In genomic region chr7:148340881-148341280, GRCh38 we compare ENCODE assay signal across 27 cellular contexts.
DNase-seq lines count a peak whose midpoint lies in the region; ATAC-seq and TF ChIP-seq lines count a peak whose summit lies in the region.
"Had no signal": no experiment of that assay in that cellular context is flagged by ENCODE, and none has a peak within 500 bp of the region (broad histone marks: within the 10 kb centered on the region; RNA-seq: fewer than 3 reads in every experiment).

No MANE protein-coding gene starts in this region.

- H3K9me3 ChIP-seq in iPS-20b (ENCODE audit: insufficient read depth, low read depth, low read length), result no peaks in the 10 kb centered on the region
- no peaks in the 10 kb centered on the region for H3K9me3 ChIP-seq in neuronal stem cell (replicated peaks in 1 of 2; ENCODE audit: control insufficient read depth in 2 of 2, insufficient read depth in 1 of 2, low read depth in 1 of 2, low read length in 2 of 2)
- no peaks in the 10 kb centered on the region for H3K9me3 ChIP-seq in esophagus muscularis mucosa
- H3K9me3 ChIP-seq: body of pancreas, lower lobe of right lung, Peyer's patch, SJSA1 had no signal

- H3K9me3 Mint-ChIP-seq in brain, result no peaks in the 10 kb centered on the region
- H3K9me3 Mint-ChIP-seq: activated naive CD8-positive, alpha-beta T cell treated with anti-CD3 and anti-CD28 coated beads, Interleukin-2, amount 50 U/mL, for 24 hours had no signal

- peaks cover 29% of the 10 kb centered on the region for H3K27me3 Mint-ChIP-seq in brain

- no peak for TF ChIP-seq EP300 in esophagus muscularis mucosa (IDR thresholded peaks at IDR 0.05)

- no peak overlapping the region for H4K8ac ChIP-seq in neuronal stem cell (ENCODE audit: low read depth, low read length)

- no peak for TF ChIP-seq CTCF in brain (conservative IDR thresholded peaks at IDR 0.05)
- no peak for TF ChIP-seq CTCF in esophagus muscularis mucosa (IDR thresholded peaks at IDR 0.05)

- no peak overlapping the region for H2BK12ac ChIP-seq in neuronal stem cell (ENCODE audit: low read length)

- intact Hi-C loops in esophagus muscularis mucosa (cut with DNase I), result no loop called here

- no peak overlapping the region for H2BK5ac ChIP-seq in neuronal stem cell (ENCODE audit: low read length)

- H3K4me1 ChIP-seq in iPS-20b (ENCODE audit: insufficient read depth, low read length) (peaks cover 56% of the 10 kb centered on the region), neuronal stem cell (ENCODE audit: control insufficient read depth in 2 of 2, insufficient read depth in 1 of 2, low read depth in 1 of 2, low read length in 2 of 2) (peaks cover 20 to 41% of the 10 kb centered on the region in 2 donors), esophagus muscularis mucosa (peaks cover 8 to 21% (median 16%) of the 10 kb centered on the region in 4 donors)
- H3K4me1 ChIP-seq: lower lobe of right lung, SJSA1 had no signal

- H2BK120ac ChIP-seq in neuronal stem cell (ENCODE audit: low read depth, low read length), result no peak overlapping the region

- DNase-seq in H7 (no peak), neuronal stem cell (ENCODE audit: low spot score) (no peak), esophagus muscularis mucosa (ENCODE audit: extremely low spot score) (no peak), NCI-H1417 treated with DMSO at 0.1 percent for 48 hours (lab: John Stamatoyannopoulos, UW) (no peak)
- DNase-seq: activated CD4-positive, alpha-beta T cell treated with anti-CD3 and anti-CD28 coated beads for 36 hours; activated gamma-delta T cell treated with Interleukin-2 at 50 U/mL for 16 hours; activated naive CD8-positive, alpha-beta T cell treated with anti-CD3 and anti-CD28 coated beads, Interleukin-2, amount 50 U/mL, for 24 hours; activated T-cell treated with anti-CD3 and anti-CD28 coated beads, Interleukin-2, amount 50 U/mL, for 1 hour; body of pancreas; effector CD4-positive, alpha-beta T cell; erythroblast; foreskin keratinocyte; Karpas-422; kidney glomerular epithelial cell; lower lobe of right lung; MV-4-11; NCI-H1694 treated with DMSO at 0.1 percent for 48 hours; NCI-H2171 treated with DMSO at 0.1 percent for 48 hours; NCI-H524 treated with DMSO at 0.1 percent for 48 hours; Peyer's patch; small intestine; T-helper 1 cell had no signal

- H3K4ac ChIP-seq in neuronal stem cell (ENCODE audit: low read length), result no peak overlapping the region

- no peak overlapping the region for H3K27ac ChIP-seq in iPS-20b (ENCODE audit: low read length)
- no peak overlapping the region for H3K27ac ChIP-seq in neuronal stem cell (replicated peaks; ENCODE audit: low read length)
- no peak overlapping the region for H3K27ac ChIP-seq in esophagus muscularis mucosa (replicated peaks in 1 of 4)
- H3K27ac ChIP-seq: BLaER1 treated with 17β-estradiol and CSF1 and Interleukin-3, amounts not matched to agents 10 nM and 100 nM; body of pancreas; foreskin keratinocyte; lower lobe of right lung; Peyer's patch; SJSA1 had no signal

- H3K27me3 ChIP-seq in H7 (ENCODE audit: control insufficient read depth, insufficient read depth, low read length), result no peaks in the 10 kb centered on the region; the same call in 1 of the 2 replicates
- H3K27me3 ChIP-seq in iPS-20b (ENCODE audit: insufficient read depth, low read length), result peaks cover 5% of the 10 kb centered on the region; the same call in 1 of the 2 replicates
- no peaks in the 10 kb centered on the region for H3K27me3 ChIP-seq in neuronal stem cell (ENCODE audit: control insufficient read depth in 3 of 3, insufficient read depth in 3 of 3, low read depth in 1 of 3, low read length in 3 of 3)
- H3K27me3 ChIP-seq in esophagus muscularis mucosa, result peaks cover 0 to 33% (median 3%) of the 10 kb centered on the region in 4 donors
- H3K27me3 ChIP-seq: Peyer's patch had no signal

- H3K9ac ChIP-seq in iPS-20b (ENCODE audit: low read depth, low read length) (peak overlapping the region; percentile 83), neuronal stem cell (ENCODE audit: low read depth, low read length, poor library complexity) (no peak overlapping the region)
- H3K9ac ChIP-seq: BLaER1 treated with 17β-estradiol and CSF1 and Interleukin-3, amounts not matched to agents 10 nM and 100 nM had no signal

- peak overlapping the region; percentile 66 for H3K4me2 ChIP-seq in neuronal stem cell (ENCODE audit: insufficient read depth, low read length, poor library complexity, severe bottlenecking)
- H3K4me2 ChIP-seq: BLaER1 treated with 17β-estradiol and CSF1 and Interleukin-3, amounts not matched to agents 10 nM and 100 nM had no signal

- no peak overlapping the region for H2BK15ac ChIP-seq in neuronal stem cell (ENCODE audit: low read length)

- no peak overlapping the region for H3K23ac ChIP-seq in neuronal stem cell (ENCODE audit: low read depth, low read length, poor library complexity)

- ATAC-seq in HG02588 (IDR thresholded peaks at IDR 0.05; ENCODE audit: unreplicated experiment), result no peak
- ATAC-seq: activated CD4-positive, alpha-beta T cell treated with anti-CD3 and anti-CD28 coated beads for 36 hours; activated naive CD8-positive, alpha-beta T cell treated with anti-CD3 and anti-CD28 coated beads, Interleukin-2, amount 50 U/mL, for 24 hours; body of pancreas; foreskin keratinocyte; lower lobe of right lung had no signal

- H3K14ac ChIP-seq in neuronal stem cell (ENCODE audit: low read length), result no peak overlapping the region

- TF ChIP-seq POLR2A in esophagus muscularis mucosa (IDR thresholded peaks at IDR 0.05; ENCODE audit: low read depth), result no peak

- H3K36me3 ChIP-seq in H7 (replicated peaks; ENCODE audit: control insufficient read depth, insufficient read depth, low read length), result no peaks in the 10 kb centered on the region
- H3K36me3 ChIP-seq in iPS-20b (ENCODE audit: insufficient read depth, low read depth, low read length), result peaks cover 17% of the 10 kb centered on the region; the same call in 1 of the 2 replicates
- H3K36me3 ChIP-seq in neuronal stem cell (replicated peaks in 1 of 2; ENCODE audit: control insufficient read depth in 2 of 2, insufficient read depth in 2 of 2, low read length in 2 of 2), result no peaks in the 10 kb centered on the region
- no peaks in the 10 kb centered on the region for H3K36me3 ChIP-seq in esophagus muscularis mucosa
- H3K36me3 ChIP-seq: BLaER1 treated with 17β-estradiol and CSF1 and Interleukin-3, amounts not matched to agents 10 nM and 100 nM; lower lobe of right lung; Peyer's patch; SJSA1 had no signal

- peak overlapping the region; percentile 19 to 97 (median 92) for H3K27ac Mint-ChIP-seq in brain
- H3K27ac Mint-ChIP-seq: activated CD4-positive, alpha-beta T cell treated with anti-CD3 and anti-CD28 coated beads for 36 hours; activated naive CD8-positive, alpha-beta T cell treated with anti-CD3 and anti-CD28 coated beads, Interleukin-2, amount 50 U/mL, for 24 hours had no signal

- H3K4me1 Mint-ChIP-seq in brain, result peaks cover 85% of the 10 kb centered on the region

- H3K4me3 ChIP-seq in H7 (ENCODE audit: insufficient read depth, low read depth, low read length) (peak overlapping the region; percentile 69; the same call in 1 of the 2 replicates), iPS-20b (ENCODE audit: low read length) (peak overlapping the region; percentile 81), neuronal stem cell (ENCODE audit: low read length in 2 of 2) (peak overlapping the region in 1 of 2 donors; percentile 20), esophagus muscularis mucosa (no peak overlapping the region)
- H3K4me3 ChIP-seq: BLaER1 treated with 17β-estradiol and CSF1 and Interleukin-3, amounts not matched to agents 10 nM and 100 nM; body of pancreas; lower lobe of right lung; Peyer's patch; SJSA1 had no signal

- no CpG with 5 or more reads among the region's 8 CpGs for WGBS in neuronal stem cell (ENCODE audit: extremely low coverage in 2 of 2, insufficient read length in 2 of 2, insufficient replicate concordance in 1 of 2), 2 donors
- 93% methylated on average over 8 of the region's 8 CpGs for WGBS in esophagus muscularis mucosa

- H3K36me3 Mint-ChIP-seq in brain, result peaks cover 9% of the 10 kb centered on the region

- H2AFZ ChIP-seq in neuronal stem cell (ENCODE audit: low read length), result no peak overlapping the region

- peak overlapping the region; percentile 92 to 97 (median 93) for H3K4me3 Mint-ChIP-seq in brain
- H3K4me3 Mint-ChIP-seq: activated CD4-positive, alpha-beta T cell treated with anti-CD3 and anti-CD28 coated beads for 36 hours; activated naive CD8-positive, alpha-beta T cell treated with anti-CD3 and anti-CD28 coated beads, Interleukin-2, amount 50 U/mL, for 24 hours had no signal

- peaks cover 8% of the 10 kb centered on the region for H3K79me1 ChIP-seq in neuronal stem cell (ENCODE audit: low read depth, low read length)

- no peak overlapping the region for H2AK5ac ChIP-seq in neuronal stem cell (ENCODE audit: low read depth, low read length)

- no peak overlapping the region for H3K18ac ChIP-seq in neuronal stem cell (ENCODE audit: low read length)

- no peak overlapping the region for H4K91ac ChIP-seq in neuronal stem cell (ENCODE audit: low read depth, low read length, poor library complexity)

Comparison
In these comparisons a context has a peak if more than half of its experiments do, and no peak if none do; other contexts are left out.
1. H3K4me3 ChIP-seq: peak in H7 (single experiment) and iPS-20b (single experiment); none in esophagus muscularis mucosa (0 of 4).